Comparison of ENCODE assay signal across 17 cellular contexts in genomic region chr10:121936295-121936694, GRCh38. TPM values are rescaled to one million over a fixed set of nuclear protein-coding genes. Genes with fewer than 3 reads are reported as not detected.
"Had no signal": no experiment of that assay in that cellular context is flagged by ENCODE, and none has a peak within 500 bp of the region (broad histone marks: within the 10 kb centered on the region; RNA-seq: fewer than 3 reads in every experiment).

No MANE protein-coding gene starts in this region.

- ATAC-seq: natural killer cell; stimulated activated memory B cell treated with anti-CD40 and anti-IgM and Interleukin-4, amounts not matched to agents 10 μg/mL and 1 μg/mL and 100 μg/mL, for 72 hours had no signal

- H3K9ac ChIP-seq: neural progenitor cell had no signal

- FAIRE-seq: endothelial cell of umbilical vein, urothelium cell line had no signal

- H3K4me1 ChIP-seq: neural progenitor cell had no signal

- H2AFZ ChIP-seq: neural progenitor cell had no signal

- DNase-seq: effector CD4-positive, alpha-beta T cell; endodermal cell; erythroblast; foreskin melanocyte; hippocampal formation; mesendoderm; natural killer cell; nucleus accumbens; ovary; right cardiac atrium; stimulated activated CD4-positive, alpha-beta T cell treated with anti-CD3 and anti-CD28 coated beads, Interleukin-4, amount 100 ng/mL, for 1 hour; stimulated activated CD8-positive, alpha-beta memory T cell treated with anti-CD3 and anti-CD28 coated beads, Interleukin-4, amount 100 ng/mL, for 48 hours had no signal

- H3K36me3 ChIP-seq: neural progenitor cell, ovary had no signal

- H3K9me3 ChIP-seq: ovary had no signal

- H3K4me2 ChIP-seq: neural progenitor cell had no signal

- H3K4me3 ChIP-seq: coronary artery, neural progenitor cell, ovary had no signal

- H3K27me3 ChIP-seq: neural progenitor cell had no signal

- H3K27ac ChIP-seq: coronary artery, neural progenitor cell, ovary had no signal

RNA-seq across cellular contexts. Expression of gene TACC2, which starts 52.7 kb away (rescaled TPM):
- total RNA-seq: natural killer cell had no signal
